Comparison of ENCODE assay signal across 8 cellular contexts in genomic region chr4:123616970-123617392, GRCh38.
DNase-seq lines count a peak whose midpoint lies in the region; ATAC-seq, FAIRE-seq and TF ChIP-seq lines count a peak whose summit lies in the region.

No MANE protein-coding gene starts in this region.

- TF ChIP-seq CTCF in osteocyte (IDR thresholded peaks at IDR 0.05): no peak

- H3K36me3 Mint-ChIP-seq in activated naive CD4-positive, alpha-beta T cell treated with anti-CD3 and anti-CD28 coated beads for 36 hours (ENCODE audit: low read depth): no peaks in the 10 kb centered on the region
- no peaks in the 10 kb centered on the region for H3K36me3 Mint-ChIP-seq in osteocyte (ENCODE audit: unreplicated experiment)

- CTCF ChIA-PET in activated naive CD4-positive, alpha-beta T cell treated with anti-CD3 and anti-CD28 coated beads for 36 hours (lab: Charles Lee): interaction anchor here (0.6 to 1.5 kb wide), 3 partner anchors 52 to 223 kb away, joined by 4 to 6 read pairs (median 4); no protein-coding TSS in a partner anchor

- H3K4me3 Mint-ChIP-seq in activated naive CD4-positive, alpha-beta T cell treated with anti-CD3 and anti-CD28 coated beads for 36 hours: no peak overlapping the region
- H3K4me3 Mint-ChIP-seq in osteocyte (ENCODE audit: unreplicated experiment): no peak overlapping the region

- peak; percentile 97 for FAIRE-seq in TTC549 (lab: Jason Lieb, UNC)

- H3K4me1 Mint-ChIP-seq in activated naive CD4-positive, alpha-beta T cell treated with anti-CD3 and anti-CD28 coated beads for 36 hours (ENCODE audit: low read depth): peaks cover 10% of the 10 kb centered on the region
- H3K4me1 Mint-ChIP-seq in osteocyte (ENCODE audit: unreplicated experiment): peaks cover 19% of the 10 kb centered on the region

- H3K27me3 Mint-ChIP-seq in activated naive CD4-positive, alpha-beta T cell treated with anti-CD3 and anti-CD28 coated beads for 36 hours (ENCODE audit: low read depth): no peaks in the 10 kb centered on the region
- H3K27me3 Mint-ChIP-seq in osteocyte (ENCODE audit: unreplicated experiment): peaks cover 4% of the 10 kb centered on the region

- no peak overlapping the region for H3K27ac Mint-ChIP-seq in activated naive CD4-positive, alpha-beta T cell treated with anti-CD3 and anti-CD28 coated beads for 36 hours
- H3K27ac Mint-ChIP-seq in osteocyte (ENCODE audit: unreplicated experiment): peak overlapping the region; percentile 80

- DNase-seq in activated naive CD4-positive, alpha-beta T cell treated with anti-CD3 and anti-CD28 coated beads for 36 hours: peak; percentile 55
- DNase-seq in activated naive CD4-positive, alpha-beta T cell treated with anti-CD3 and anti-CD28 coated beads, Interleukin-2, amount 50 U/mL, for 16 hours: no peak
- DNase-seq in KG1 (lab: John Stamatoyannopoulos, UW) (peak; percentile 27), globus pallidus (ENCODE audit: low spot score) (peak; percentile 87), osteocyte (ENCODE audit: extremely low spot score, unreplicated experiment) (no peak), NCI-H1694 treated with DMSO at 0.1 percent for 48 hours (lab: John Stamatoyannopoulos, UW) (no peak)

- no peak for ATAC-seq in HG02798 (IDR thresholded peaks at IDR 0.05; ENCODE audit: poor library complexity, unreplicated experiment)

- no peaks in the 10 kb centered on the region for H3K9me3 Mint-ChIP-seq in activated naive CD4-positive, alpha-beta T cell treated with anti-CD3 and anti-CD28 coated beads for 36 hours
- H3K9me3 Mint-ChIP-seq in osteocyte (ENCODE audit: unreplicated experiment): no peaks in the 10 kb centered on the region

- intact Hi-C loops in activated naive CD4-positive, alpha-beta T cell treated with anti-CD3 and anti-CD28 coated beads for 36 hours (cut with micrococcal nuclease): loop anchor here (2.0 kb wide), 1 partner anchor 16 kb away; no protein-coding TSS in a partner anchor

Comparison
In these comparisons a context has a peak if more than half of its experiments do, and no peak if none do; other contexts are left out.
1. DNase-seq: peak in activated naive CD4-positive, alpha-beta T cell treated with anti-CD3 and anti-CD28 coated beads for 36 hours (single experiment), KG1 (single experiment) and globus pallidus (single experiment); none in activated naive CD4-positive, alpha-beta T cell treated with anti-CD3 and anti-CD28 coated beads, Interleukin-2, amount 50 U/mL, for 16 hours (single experiment), osteocyte (single experiment) and NCI-H1694 treated with DMSO at 0.1 percent for 48 hours (single experiment).